In the genomic region with DNA sequence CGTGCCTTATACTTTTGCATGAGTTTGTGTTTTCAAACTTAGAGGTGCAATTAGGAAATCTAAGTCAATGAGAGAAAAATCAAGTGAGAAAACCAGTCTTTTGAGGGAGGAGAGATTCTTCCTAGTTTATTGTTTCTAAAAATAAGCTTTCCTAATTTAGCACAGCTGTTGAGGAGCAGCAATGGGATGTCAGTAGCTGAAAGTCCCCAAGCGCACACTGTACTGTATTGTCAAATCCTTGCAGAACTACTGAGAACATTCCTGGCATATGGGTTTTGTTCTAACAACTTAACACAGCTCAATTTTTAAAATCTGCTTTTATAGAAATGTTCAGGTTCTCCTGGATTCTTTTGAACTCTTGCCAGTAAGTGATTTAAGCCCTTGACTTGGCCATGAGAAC, we compare ENCODE assay signal across 16 cellular contexts.
"Had no signal": no experiment of that assay in that cellular context is flagged by ENCODE, and none has a peak within 500 bp of the region (broad histone marks: within the 10 kb centered on the region; RNA-seq: fewer than 3 reads in every experiment).

No MANE protein-coding gene starts in this region.

- H3K36me3 Mint-ChIP-seq: activated naive CD4-positive, alpha-beta T cell treated with anti-CD3 and anti-CD28 coated beads, Interleukin-2, amount 50 U/mL, for 72 hours; naive B cell had no signal

- H3K9me3 Mint-ChIP-seq: T-helper 1 cell treated with Interleukin-12 subunit alpha and Interleukin-12 subunit beta and Interleukin-4 antibody, amounts not matched to agents 30 μg/mL and 1 μg/mL, for 36 hours had no signal

- H3K4me3 ChIP-seq: dorsolateral prefrontal cortex, prostate gland, thyroid gland had no signal

- DNase-seq: activated CD4-positive, alpha-beta T cell treated with anti-CD3 and anti-CD28 coated beads, Interleukin-2, amount 50 U/mL, for 48 hours; activated gamma-delta T cell treated with Interleukin-2 at 50 U/mL for 16 hours; dorsolateral prefrontal cortex; foreskin melanocyte; glutamatergic neuron; mammary epithelial cell; naive B cell; stimulated activated CD4-positive, alpha-beta T cell treated with anti-CD3 and anti-CD28 coated beads, Interleukin-1b, Interleukin-23, amount 100 ng/mL, for 48 hours; stimulated activated CD8-positive, alpha-beta memory T cell treated with anti-CD3 and anti-CD28 coated beads, Interleukin-4, amount 100 ng/mL, for 48 hours; stimulated activated naive CD4-positive, alpha-beta T cell; thyroid gland had no signal

- H3K4me1 Mint-ChIP-seq: naive B cell had no signal

- ATAC-seq: activated naive CD4-positive, alpha-beta T cell treated with anti-CD3 and anti-CD28 coated beads, Interleukin-2, amount 50 U/mL, for 72 hours; left lobe of liver; sciatic nerve had no signal

- H3K27me3 Mint-ChIP-seq: naive B cell had no signal

- H3K4me3 Mint-ChIP-seq: naive B cell; T-helper 1 cell treated with Interleukin-12 subunit alpha and Interleukin-12 subunit beta and Interleukin-4 antibody, amounts not matched to agents 30 μg/mL and 1 μg/mL, for 36 hours had no signal

- H3K27ac Mint-ChIP-seq: activated naive CD4-positive, alpha-beta T cell treated with anti-CD3 and anti-CD28 coated beads, Interleukin-2, amount 50 U/mL, for 72 hours; naive B cell; T-helper 1 cell treated with Interleukin-12 subunit alpha and Interleukin-12 subunit beta and Interleukin-4 antibody, amounts not matched to agents 30 μg/mL and 1 μg/mL, for 36 hours had no signal
